In the genomic region with DNA sequence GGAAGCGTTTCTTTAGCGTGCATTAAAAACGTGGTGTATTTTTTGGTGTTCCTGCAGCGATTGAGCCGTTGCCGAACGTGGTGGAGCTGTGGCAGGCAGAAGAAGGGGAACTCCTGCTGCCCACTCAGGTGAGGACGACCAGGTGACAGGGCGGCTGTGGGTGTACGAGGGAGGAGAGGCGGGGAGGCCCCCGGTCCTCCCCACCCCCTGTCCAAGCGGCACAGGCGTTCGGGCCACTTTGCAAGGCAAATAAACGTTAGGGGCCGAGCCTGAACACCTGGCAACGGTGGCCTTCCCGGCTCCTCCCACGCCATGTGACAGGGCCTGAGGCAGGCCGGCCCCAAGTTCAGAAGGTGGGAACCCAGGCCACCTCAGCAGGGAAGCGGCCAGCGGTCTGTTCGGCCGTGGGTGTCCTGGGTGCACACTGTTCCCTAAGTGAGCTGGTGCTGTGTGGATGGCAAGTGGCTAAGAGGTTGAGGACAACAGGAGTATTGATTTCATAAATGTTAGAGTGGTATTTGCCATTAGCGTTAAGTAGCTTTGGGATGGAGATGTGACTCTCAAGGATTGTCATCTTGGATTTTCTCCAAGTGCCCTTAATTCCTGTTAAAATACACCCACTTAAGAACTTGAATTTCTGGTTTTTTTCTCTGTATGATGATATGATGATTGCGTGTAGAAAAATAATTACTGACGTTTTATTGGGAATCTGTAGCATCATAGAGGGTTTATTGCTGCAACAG, we compare ENCODE assay signal across 8 cellular contexts. TPM values are rescaled to one million over a fixed set of nuclear protein-coding genes. Genes with fewer than 3 reads are reported as not detected.
DNase-seq lines count a peak whose midpoint lies in the region; ATAC-seq, FAIRE-seq and TF ChIP-seq lines count a peak whose summit lies in the region.

No MANE protein-coding gene starts in this region.

- H3K27ac ChIP-seq in GM12878 (ENCODE audit: control insufficient read depth, insufficient read depth): peak overlapping the region; percentile 88

- in situ Hi-C loops in GM12878 (cut with MboI): no loop called here

- H3K4me1 ChIP-seq in GM12878 (ENCODE audit: control insufficient read depth, insufficient read depth, low read length): peaks cover 25% of the 10 kb centered on the region

- WGBS in GM12878 (ENCODE audit: insufficient coverage, insufficient replicate concordance, low lambda C conversion rate, missing lambda C conversion rate): under 1% methylated on average over 28 of the region's 28 CpGs

- TF ChIP-seq EP300 in GM12878 (IDR thresholded peaks at IDR 0.05; ENCODE audit: borderline replicate concordance in 1 of 2, control insufficient read depth in 1 of 2, low read depth in 2 of 2, low read length in 2 of 2): peak; percentile 55 to 70; a peak in 2 of 4 replicates

- peak; percentile 96 for TF ChIP-seq POLR2A in Raji (IDR thresholded peaks at IDR 0.05; ENCODE audit: insufficient read depth, low read depth, low read length)
- peak; percentile 81 for TF ChIP-seq POLR2A in GM12878 (IDR thresholded peaks at IDR 0.05; ENCODE audit: low read depth, low read length)

- TF ChIP-seq CTCF in GM12878 (IDR thresholded peaks at IDR 0.05 in 2 of 3, conservative IDR thresholded peaks at IDR 0.05 in 1 of 3; ENCODE audit: control insufficient read depth in 2 of 3, extremely low read depth in 1 of 3, insufficient read depth in 1 of 3, low read depth in 3 of 3, low read length in 3 of 3): 0 out of 6 replicates have a peak, but pooled peaks of 1 of the 3 experiments have one; percentile 3

- H2AFZ ChIP-seq in GM12878 (ENCODE audit: control insufficient read depth, low read depth, low read length): no peak overlapping the region

- CTCF ChIA-PET in GM12878 (lab: Yijun Ruan, JAX): interaction anchor here (0.9 to 6.5 kb wide), 23 partner anchors 11 to 177 kb away, joined by 3 to 55 read pairs (median 6); no protein-coding TSS in a partner anchor

- peak overlapping the region; percentile 98 for H3K4me3 ChIP-seq in GM12878

- intact Hi-C loops in GM12878 (cut with micrococcal nuclease; ENCODE audit: unreplicated experiment): loop anchor here (1.0 kb wide), 3 partner anchors 27 to 123 kb away; partner anchors contain the start of gene MND1

- ATAC-seq in GM21360 (IDR thresholded peaks at IDR 0.05; ENCODE audit: unreplicated experiment) (peak; percentile 51), HG03571 (IDR thresholded peaks at IDR 0.05; ENCODE audit: unreplicated experiment) (peak; percentile 52), GM12878 (peak; percentile 71)

- no TSS peak for BruUV-seq in GM12878 (replicated peaks; lab: Mats Ljungman, UMichigan)

- peak overlapping the region; percentile 90 for H3K4me2 ChIP-seq in GM12878 (ENCODE audit: control insufficient read depth, insufficient read depth)

- FAIRE-seq in GM12878 (lab: Jason Lieb, UNC): peak; percentile 72

- peaks cover 62% of the 10 kb centered on the region for H3K79me2 ChIP-seq in GM12878 (ENCODE audit: control insufficient read depth, insufficient read depth, low read length)

- no peaks in the 10 kb centered on the region; the same call in 1 of the 2 replicates for H4K20me1 ChIP-seq in GM12878 (ENCODE audit: control insufficient read depth, insufficient read depth)

- DNase-seq in ELF-1 (ENCODE audit: low read depth, low spot score): peak; percentile 66
- peak; percentile 88 for DNase-seq in GM12878 (ENCODE audit: low read depth, low spot score)
- peak; percentile 77 for DNase-seq in iPS-NIHi11 (ENCODE audit: low spot score)
- peak; percentile 57 to 61 for DNase-seq in stimulated activated CD4-positive, alpha-beta T cell treated with anti-CD3 and anti-CD28 coated beads, Interleukin-2, amount 100 ng/mL, for 24 hours
- DNase-seq in occipital lobe (lab: John Stamatoyannopoulos, UW): no peak

- no peaks in the 10 kb centered on the region; the same call in 2 of the 3 replicates for H3K9me3 ChIP-seq in GM12878 (replicated peaks; ENCODE audit: control insufficient read depth, insufficient read depth, low read length)

- peaks cover 3 to 8% of the 10 kb centered on the region in 2 experiments for H3K36me3 ChIP-seq in GM12878 (ENCODE audit: control insufficient read depth in 2 of 2, insufficient read depth in 2 of 2, low read length in 1 of 2)

- POLR2A ChIA-PET in GM12878 (lab: Charles Lee): interaction anchor here (0.8 to 16.1 kb wide), 14 partner anchors 10 to 107 kb away, joined by 3 to 268 read pairs (median 10); no protein-coding TSS in a partner anchor

- H3K9ac ChIP-seq in GM12878 (ENCODE audit: control insufficient read depth, insufficient read depth, low read length): peak overlapping the region; percentile 80

- H3K27me3 ChIP-seq in GM12878 (replicated peaks in 1 of 2; ENCODE audit: control insufficient read depth in 2 of 2, insufficient read depth in 2 of 2, low read length in 1 of 2): no peaks in the 10 kb centered on the region

- RAD21 ChIA-PET in GM12878 (lab: Charles Lee; ENCODE audit: unreplicated experiment): interaction anchor here (0.8 to 15.8 kb wide), 21 partner anchors 11 to 176 kb away, joined by 3 to 429 read pairs (median 6); no protein-coding TSS in a partner anchor

- TF ChIP-seq RAD21 in GM12878 (IDR thresholded peaks at IDR 0.05; ENCODE audit: insufficient read depth, low read depth, low read length): no peak

- SMC1A ChIA-PET in GM12878 (lab: Charles Lee; ENCODE audit: uncharacterized antibody, unreplicated experiment): interaction anchor here (0.8 to 12.9 kb wide), 30 partner anchors 8 to 121 kb away, joined by 3 to 356 read pairs (median 7); no protein-coding TSS in a partner anchor

TF ChIP-seq in GM12878, 131 proteins besides CTCF, POLR2A, EP300 and RAD21 (continues in another document):
- TF ChIP-seq NR2C2 (IDR thresholded peaks at IDR 0.05; ENCODE audit: borderline replicate concordance, control insufficient read depth, insufficient read length, low read depth): no peak
- no peak for TF ChIP-seq RFX5 (IDR thresholded peaks at IDR 0.05; ENCODE audit: low read depth, low read length)
- peak; percentile 78; the same call in 1 of the 2 replicates for TF ChIP-seq CREM (IDR thresholded peaks at IDR 0.05; ENCODE audit: low read depth)
- TF ChIP-seq RBBP5 (conservative IDR thresholded peaks at IDR 0.05): no peak
- TF ChIP-seq CBX3 (IDR thresholded peaks at IDR 0.05; ENCODE audit: borderline replicate concordance, low read depth): no peak
- no peak for TF ChIP-seq KDM1A (IDR thresholded peaks at IDR 0.05; ENCODE audit: borderline replicate concordance)
- TF ChIP-seq RELA (IDR thresholded peaks at IDR 0.05; ENCODE audit: borderline replicate concordance, partially characterized antibody): peak; percentile 76
- TF ChIP-seq SUZ12 (IDR thresholded peaks at IDR 0.05; ENCODE audit: unreplicated experiment): no peak
- TF ChIP-seq, protein P1, sequence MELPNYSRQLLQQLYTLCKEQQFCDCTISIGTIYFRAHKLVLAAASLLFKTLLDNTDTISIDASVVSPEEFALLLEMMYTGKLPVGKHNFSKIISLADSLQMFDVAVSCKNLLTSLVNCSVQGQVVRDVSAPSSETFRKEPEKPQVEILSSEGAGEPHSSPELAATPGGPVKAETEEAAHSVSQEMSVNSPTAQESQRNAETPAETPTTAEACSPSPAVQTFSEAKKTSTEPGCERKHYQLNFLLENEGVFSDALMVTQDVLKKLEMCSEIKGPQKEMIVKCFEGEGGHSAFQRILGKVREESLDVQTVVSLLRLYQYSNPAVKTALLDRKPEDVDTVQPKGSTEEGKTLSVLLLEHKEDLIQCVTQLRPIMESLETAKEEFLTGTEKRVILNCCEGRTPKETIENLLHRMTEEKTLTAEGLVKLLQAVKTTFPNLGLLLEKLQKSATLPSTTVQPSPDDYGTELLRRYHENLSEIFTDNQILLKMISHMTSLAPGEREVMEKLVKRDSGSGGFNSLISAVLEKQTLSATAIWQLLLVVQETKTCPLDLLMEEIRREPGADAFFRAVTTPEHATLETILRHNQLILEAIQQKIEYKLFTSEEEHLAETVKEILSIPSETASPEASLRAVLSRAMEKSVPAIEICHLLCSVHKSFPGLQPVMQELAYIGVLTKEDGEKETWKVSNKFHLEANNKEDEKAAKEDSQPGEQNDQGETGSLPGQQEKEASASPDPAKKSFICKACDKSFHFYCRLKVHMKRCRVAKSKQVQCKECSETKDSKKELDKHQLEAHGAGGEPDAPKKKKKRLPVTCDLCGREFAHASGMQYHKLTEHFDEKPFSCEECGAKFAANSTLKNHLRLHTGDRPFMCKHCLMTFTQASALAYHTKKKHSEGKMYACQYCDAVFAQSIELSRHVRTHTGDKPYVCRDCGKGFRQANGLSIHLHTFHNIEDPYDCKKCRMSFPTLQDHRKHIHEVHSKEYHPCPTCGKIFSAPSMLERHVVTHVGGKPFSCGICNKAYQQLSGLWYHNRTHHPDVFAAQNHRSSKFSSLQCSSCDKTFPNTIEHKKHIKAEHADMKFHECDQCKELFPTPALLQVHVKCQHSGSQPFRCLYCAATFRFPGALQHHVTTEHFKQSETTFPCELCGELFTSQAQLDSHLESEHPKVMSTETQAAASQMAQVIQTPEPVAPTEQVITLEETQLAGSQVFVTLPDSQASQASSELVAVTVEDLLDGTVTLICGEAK (IDR thresholded peaks at IDR 0.05; ENCODE audit: borderline replicate concordance): no peak

RNA-seq across cellular contexts. Expression of gene TMEM131L, which starts 1.2 kb away (rescaled TPM):
- total RNA-seq in GM12878 (2013; cell fraction: nucleolus; rRNA removed): 766 and 777 TPM in 2 replicates
- total RNA-seq in GM12878 (2014; rRNA removed): 77.0 and 90.4 TPM in 2 replicates
- total RNA-seq in GM12878 (2014; rRNA removed; fragmentation: Illumina TruSeq; extraction: Trizol): 64.0 and 66.4 TPM in 2 replicates
- total RNA-seq in GM12878 (2021): 77.8 and 85.2 TPM in 2 replicates
- polyA plus RNA-seq in GM12878 (2011; ENCODE audit: low read depth): 39.6 TPM
- polyA plus RNA-seq in GM12878 (2011; rRNA removed): 90.9 and 101 TPM in 2 replicates
- polyA plus RNA-seq in GM12878 (2011; cell fraction: cytosol; rRNA removed): 65.6 and 84.8 TPM in 2 replicates
- polyA plus RNA-seq in GM12878 (2011; cell fraction: nucleus; rRNA removed): 169 and 183 TPM in 2 replicates
- polyA plus RNA-seq in GM12878 (2012): 45.1 and 70.5 TPM in 2 replicates
- polyA plus RNA-seq in GM12878 (2014; fragmentation: Illumina TruSeq; extraction: Trizol): 74.3 and 94.5 TPM in 2 replicates
- 1 to 10 TPM; 8.5 to 9.5 TPM for polyA plus RNA-seq in GM12878 (2014; fragmentation: Nextera tagmentation; extraction: Ambion mirVana)
- 47.1 and 47.5 TPM in 2 replicates for polyA plus RNA-seq in GM12878 (2014; rRNA removed)
- 10 to 100 TPM; 74.5 TPM for polyA plus RNA-seq in GM12878 (2016; fragmentation: Nextera tagmentation; extraction: Ambion mirVana)
- 177 and 187 TPM in 2 replicates for polyA minus RNA-seq in GM12878 (2011; rRNA and poly(A)+ RNA removed)
- polyA minus RNA-seq in GM12878 (2011; cell fraction: cytosol; rRNA and poly(A)+ RNA removed): 53.1 and 74.4 TPM in 2 replicates
- polyA minus RNA-seq in GM12878 (2011; cell fraction: nucleus; rRNA and poly(A)+ RNA removed): 194 and 231 TPM in 2 replicates
- total RNA-seq in occipital lobe: 48.7 TPM
